ENCODE assay signal across 1 cellular context in genomic region chr6:30907758-30908591, GRCh38.
TF ChIP-seq lines count a peak whose summit lies in the region.

TSS of gene GTF2H4 (plus strand) at chr6:30908207.

TF ChIP-seq in K562, 482 proteins besides CTCF, POLR2A, EP300 and RAD21 (continued from another document and continues in another):
- no peak for TF ChIP-seq SRSF9 (IDR thresholded peaks at IDR 0.05; ENCODE audit: borderline replicate concordance, low read depth, low read length)
- 0 out of 2 replicates have a peak, but pooled peaks have one; percentile 6 for TF ChIP-seq ZNF695 (CRISPR knock-in tag; IDR thresholded peaks at IDR 0.05)
- no peak for TF ChIP-seq IRF2 (CRISPR knock-in tag; IDR thresholded peaks at IDR 0.05)
- no peak for TF ChIP-seq ZNF507 (tag; conservative IDR thresholded peaks at IDR 0.05)
- TF ChIP-seq PHB (CRISPR knock-in tag; IDR thresholded peaks at IDR 0.05), result no peak
- no peak for TF ChIP-seq ZNF740 (CRISPR knock-in tag; IDR thresholded peaks at IDR 0.05)
- TF ChIP-seq ZNF740 (tag; IDR thresholded peaks at IDR 0.05), result no peak; a peak in 1 of 4 replicates
- TF ChIP-seq SREBF2 (CRISPR knock-in tag; IDR thresholded peaks at IDR 0.05), result no peak
- TF ChIP-seq STAG1 (CRISPR knock-in tag; IDR thresholded peaks at IDR 0.05; ENCODE audit: borderline replicate concordance), result no peak
- TF ChIP-seq ZC3H8 (IDR thresholded peaks at IDR 0.05), result no peak
- peak; percentile 54 for TF ChIP-seq OTX1 (CRISPR knock-in tag; IDR thresholded peaks at IDR 0.05)
- TF ChIP-seq ZNF134 (CRISPR knock-in tag; conservative IDR thresholded peaks at IDR 0.05), result peak; percentile 79
- no peak for TF ChIP-seq ZNF354B (CRISPR knock-in tag; IDR thresholded peaks at IDR 0.05)
- no peak for TF ChIP-seq RBM17 (IDR thresholded peaks at IDR 0.05; ENCODE audit: borderline replicate concordance, low read depth, low read length)
- TF ChIP-seq TRIM24 (IDR thresholded peaks at IDR 0.05), result peak in 1 of 2 experiments; percentile 100; a peak in 2 of 4 replicates
- TF ChIP-seq MYNN (IDR thresholded peaks at IDR 0.05), result peak; percentile 75
- TF ChIP-seq MYNN (CRISPR knock-in tag; IDR thresholded peaks at IDR 0.05), result no peak
- no peak for TF ChIP-seq ATF1 (CRISPR knock-in tag; IDR thresholded peaks at IDR 0.05)
- TF ChIP-seq ATF1 (tag; IDR thresholded peaks at IDR 0.05), result peak; percentile 94
- peak; percentile 94 for TF ChIP-seq GABPA (tag; conservative IDR thresholded peaks at IDR 0.05; ENCODE audit: low read depth)
- peak; percentile 81 for TF ChIP-seq ESRRA (IDR thresholded peaks at IDR 0.05; ENCODE audit: borderline replicate concordance, low read depth)
- TF ChIP-seq, protein P1, sequence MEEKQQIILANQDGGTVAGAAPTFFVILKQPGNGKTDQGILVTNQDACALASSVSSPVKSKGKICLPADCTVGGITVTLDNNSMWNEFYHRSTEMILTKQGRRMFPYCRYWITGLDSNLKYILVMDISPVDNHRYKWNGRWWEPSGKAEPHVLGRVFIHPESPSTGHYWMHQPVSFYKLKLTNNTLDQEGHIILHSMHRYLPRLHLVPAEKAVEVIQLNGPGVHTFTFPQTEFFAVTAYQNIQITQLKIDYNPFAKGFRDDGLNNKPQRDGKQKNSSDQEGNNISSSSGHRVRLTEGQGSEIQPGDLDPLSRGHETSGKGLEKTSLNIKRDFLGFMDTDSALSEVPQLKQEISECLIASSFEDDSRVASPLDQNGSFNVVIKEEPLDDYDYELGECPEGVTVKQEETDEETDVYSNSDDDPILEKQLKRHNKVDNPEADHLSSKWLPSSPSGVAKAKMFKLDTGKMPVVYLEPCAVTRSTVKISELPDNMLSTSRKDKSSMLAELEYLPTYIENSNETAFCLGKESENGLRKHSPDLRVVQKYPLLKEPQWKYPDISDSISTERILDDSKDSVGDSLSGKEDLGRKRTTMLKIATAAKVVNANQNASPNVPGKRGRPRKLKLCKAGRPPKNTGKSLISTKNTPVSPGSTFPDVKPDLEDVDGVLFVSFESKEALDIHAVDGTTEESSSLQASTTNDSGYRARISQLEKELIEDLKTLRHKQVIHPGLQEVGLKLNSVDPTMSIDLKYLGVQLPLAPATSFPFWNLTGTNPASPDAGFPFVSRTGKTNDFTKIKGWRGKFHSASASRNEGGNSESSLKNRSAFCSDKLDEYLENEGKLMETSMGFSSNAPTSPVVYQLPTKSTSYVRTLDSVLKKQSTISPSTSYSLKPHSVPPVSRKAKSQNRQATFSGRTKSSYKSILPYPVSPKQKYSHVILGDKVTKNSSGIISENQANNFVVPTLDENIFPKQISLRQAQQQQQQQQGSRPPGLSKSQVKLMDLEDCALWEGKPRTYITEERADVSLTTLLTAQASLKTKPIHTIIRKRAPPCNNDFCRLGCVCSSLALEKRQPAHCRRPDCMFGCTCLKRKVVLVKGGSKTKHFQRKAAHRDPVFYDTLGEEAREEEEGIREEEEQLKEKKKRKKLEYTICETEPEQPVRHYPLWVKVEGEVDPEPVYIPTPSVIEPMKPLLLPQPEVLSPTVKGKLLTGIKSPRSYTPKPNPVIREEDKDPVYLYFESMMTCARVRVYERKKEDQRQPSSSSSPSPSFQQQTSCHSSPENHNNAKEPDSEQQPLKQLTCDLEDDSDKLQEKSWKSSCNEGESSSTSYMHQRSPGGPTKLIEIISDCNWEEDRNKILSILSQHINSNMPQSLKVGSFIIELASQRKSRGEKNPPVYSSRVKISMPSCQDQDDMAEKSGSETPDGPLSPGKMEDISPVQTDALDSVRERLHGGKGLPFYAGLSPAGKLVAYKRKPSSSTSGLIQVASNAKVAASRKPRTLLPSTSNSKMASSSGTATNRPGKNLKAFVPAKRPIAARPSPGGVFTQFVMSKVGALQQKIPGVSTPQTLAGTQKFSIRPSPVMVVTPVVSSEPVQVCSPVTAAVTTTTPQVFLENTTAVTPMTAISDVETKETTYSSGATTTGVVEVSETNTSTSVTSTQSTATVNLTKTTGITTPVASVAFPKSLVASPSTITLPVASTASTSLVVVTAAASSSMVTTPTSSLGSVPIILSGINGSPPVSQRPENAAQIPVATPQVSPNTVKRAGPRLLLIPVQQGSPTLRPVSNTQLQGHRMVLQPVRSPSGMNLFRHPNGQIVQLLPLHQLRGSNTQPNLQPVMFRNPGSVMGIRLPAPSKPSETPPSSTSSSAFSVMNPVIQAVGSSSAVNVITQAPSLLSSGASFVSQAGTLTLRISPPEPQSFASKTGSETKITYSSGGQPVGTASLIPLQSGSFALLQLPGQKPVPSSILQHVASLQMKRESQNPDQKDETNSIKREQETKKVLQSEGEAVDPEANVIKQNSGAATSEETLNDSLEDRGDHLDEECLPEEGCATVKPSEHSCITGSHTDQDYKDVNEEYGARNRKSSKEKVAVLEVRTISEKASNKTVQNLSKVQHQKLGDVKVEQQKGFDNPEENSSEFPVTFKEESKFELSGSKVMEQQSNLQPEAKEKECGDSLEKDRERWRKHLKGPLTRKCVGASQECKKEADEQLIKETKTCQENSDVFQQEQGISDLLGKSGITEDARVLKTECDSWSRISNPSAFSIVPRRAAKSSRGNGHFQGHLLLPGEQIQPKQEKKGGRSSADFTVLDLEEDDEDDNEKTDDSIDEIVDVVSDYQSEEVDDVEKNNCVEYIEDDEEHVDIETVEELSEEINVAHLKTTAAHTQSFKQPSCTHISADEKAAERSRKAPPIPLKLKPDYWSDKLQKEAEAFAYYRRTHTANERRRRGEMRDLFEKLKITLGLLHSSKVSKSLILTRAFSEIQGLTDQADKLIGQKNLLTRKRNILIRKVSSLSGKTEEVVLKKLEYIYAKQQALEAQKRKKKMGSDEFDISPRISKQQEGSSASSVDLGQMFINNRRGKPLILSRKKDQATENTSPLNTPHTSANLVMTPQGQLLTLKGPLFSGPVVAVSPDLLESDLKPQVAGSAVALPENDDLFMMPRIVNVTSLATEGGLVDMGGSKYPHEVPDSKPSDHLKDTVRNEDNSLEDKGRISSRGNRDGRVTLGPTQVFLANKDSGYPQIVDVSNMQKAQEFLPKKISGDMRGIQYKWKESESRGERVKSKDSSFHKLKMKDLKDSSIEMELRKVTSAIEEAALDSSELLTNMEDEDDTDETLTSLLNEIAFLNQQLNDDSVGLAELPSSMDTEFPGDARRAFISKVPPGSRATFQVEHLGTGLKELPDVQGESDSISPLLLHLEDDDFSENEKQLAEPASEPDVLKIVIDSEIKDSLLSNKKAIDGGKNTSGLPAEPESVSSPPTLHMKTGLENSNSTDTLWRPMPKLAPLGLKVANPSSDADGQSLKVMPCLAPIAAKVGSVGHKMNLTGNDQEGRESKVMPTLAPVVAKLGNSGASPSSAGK (IDR thresholded peaks at IDR 0.05), result no peak
- TF ChIP-seq PHTF2 (CRISPR knock-in tag; IDR thresholded peaks at IDR 0.05), result no peak
- 0 out of 2 replicates have a peak, but pooled peaks have one; percentile 9 for TF ChIP-seq FOXO4 (CRISPR knock-in tag; IDR thresholded peaks at IDR 0.05)
- TF ChIP-seq ETV1 (tag; conservative IDR thresholded peaks at IDR 0.05; ENCODE audit: low read depth), result peak; percentile 81
- TF ChIP-seq, protein P2, sequence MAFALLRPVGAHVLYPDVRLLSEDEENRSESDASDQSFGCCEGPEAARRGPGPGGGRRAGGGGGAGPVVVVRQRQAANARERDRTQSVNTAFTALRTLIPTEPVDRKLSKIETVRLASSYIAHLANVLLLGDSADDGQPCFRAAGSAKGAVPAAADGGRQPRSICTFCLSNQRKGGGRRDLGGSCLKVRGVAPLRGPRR (CRISPR knock-in tag; IDR thresholded peaks at IDR 0.05), result no peak
- TF ChIP-seq NELFE (IDR thresholded peaks at IDR 0.05; ENCODE audit: insufficient read depth, insufficient read length), result no peak
- no peak for TF ChIP-seq ZNF77 (CRISPR knock-in tag; IDR thresholded peaks at IDR 0.05)
- no peak for TF ChIP-seq HEY1 (CRISPR knock-in tag; IDR thresholded peaks at IDR 0.05; ENCODE audit: borderline replicate concordance)
- TF ChIP-seq ZNF830 (CRISPR knock-in tag; IDR thresholded peaks at IDR 0.05), result 0 out of 2 replicates have a peak, but pooled peaks have one; percentile 7
- TF ChIP-seq, protein P3, sequence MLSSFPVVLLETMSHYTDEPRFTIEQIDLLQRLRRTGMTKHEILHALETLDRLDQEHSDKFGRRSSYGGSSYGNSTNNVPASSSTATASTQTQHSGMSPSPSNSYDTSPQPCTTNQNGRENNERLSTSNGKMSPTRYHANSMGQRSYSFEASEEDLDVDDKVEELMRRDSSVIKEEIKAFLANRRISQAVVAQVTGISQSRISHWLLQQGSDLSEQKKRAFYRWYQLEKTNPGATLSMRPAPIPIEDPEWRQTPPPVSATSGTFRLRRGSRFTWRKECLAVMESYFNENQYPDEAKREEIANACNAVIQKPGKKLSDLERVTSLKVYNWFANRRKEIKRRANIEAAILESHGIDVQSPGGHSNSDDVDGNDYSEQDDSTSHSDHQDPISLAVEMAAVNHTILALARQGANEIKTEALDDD (IDR thresholded peaks at IDR 0.05), result peak; percentile 64; the same call in 1 of the 2 replicates
- 0 out of 2 replicates have a peak, but pooled peaks have one; percentile 33 for TF ChIP-seq ZNF79 (CRISPR knock-in tag; IDR thresholded peaks at IDR 0.05; ENCODE audit: low read depth)
- peak; percentile 99 for TF ChIP-seq C11orf30 (IDR thresholded peaks at IDR 0.05; ENCODE audit: low read depth)
- TF ChIP-seq ZNF696 (CRISPR knock-in tag; conservative IDR thresholded peaks at IDR 0.05), result no peak
- TF ChIP-seq HMGN3 (IDR thresholded peaks at IDR 0.05; ENCODE audit: borderline replicate concordance, extremely low read depth, insufficient read length, low read depth, low read length), result peak; percentile 84
- no peak for TF ChIP-seq MECOM (CRISPR knock-in tag; IDR thresholded peaks at IDR 0.05)
- TF ChIP-seq, protein P4, sequence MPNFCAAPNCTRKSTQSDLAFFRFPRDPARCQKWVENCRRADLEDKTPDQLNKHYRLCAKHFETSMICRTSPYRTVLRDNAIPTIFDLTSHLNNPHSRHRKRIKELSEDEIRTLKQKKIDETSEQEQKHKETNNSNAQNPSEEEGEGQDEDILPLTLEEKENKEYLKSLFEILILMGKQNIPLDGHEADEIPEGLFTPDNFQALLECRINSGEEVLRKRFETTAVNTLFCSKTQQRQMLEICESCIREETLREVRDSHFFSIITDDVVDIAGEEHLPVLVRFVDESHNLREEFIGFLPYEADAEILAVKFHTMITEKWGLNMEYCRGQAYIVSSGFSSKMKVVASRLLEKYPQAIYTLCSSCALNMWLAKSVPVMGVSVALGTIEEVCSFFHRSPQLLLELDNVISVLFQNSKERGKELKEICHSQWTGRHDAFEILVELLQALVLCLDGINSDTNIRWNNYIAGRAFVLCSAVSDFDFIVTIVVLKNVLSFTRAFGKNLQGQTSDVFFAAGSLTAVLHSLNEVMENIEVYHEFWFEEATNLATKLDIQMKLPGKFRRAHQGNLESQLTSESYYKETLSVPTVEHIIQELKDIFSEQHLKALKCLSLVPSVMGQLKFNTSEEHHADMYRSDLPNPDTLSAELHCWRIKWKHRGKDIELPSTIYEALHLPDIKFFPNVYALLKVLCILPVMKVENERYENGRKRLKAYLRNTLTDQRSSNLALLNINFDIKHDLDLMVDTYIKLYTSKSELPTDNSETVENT (CRISPR knock-in tag; IDR thresholded peaks at IDR 0.05), result peak; percentile 34; the same call in 1 of the 2 replicates
- TF ChIP-seq ZFPM2 (CRISPR knock-in tag; IDR thresholded peaks at IDR 0.05), result no peak
- peak; percentile 90 for TF ChIP-seq CC2D1A (IDR thresholded peaks at IDR 0.05)
- peak; percentile 93 for TF ChIP-seq L3MBTL2 (IDR thresholded peaks at IDR 0.05)
- peak; percentile 60; the same call in 1 of the 2 replicates for TF ChIP-seq HIVEP1 (CRISPR knock-in tag; IDR thresholded peaks at IDR 0.05)
- TF ChIP-seq HCFC1 (IDR thresholded peaks at IDR 0.05; ENCODE audit: low read depth, low read length), result peak; percentile 99
- 0 out of 2 replicates have a peak, but pooled peaks have one; percentile 35 for TF ChIP-seq TAL1 (IDR thresholded peaks at IDR 0.05)
- no peak for TF ChIP-seq XRCC3 (IDR thresholded peaks at IDR 0.05)
- TF ChIP-seq ZNF24 (IDR thresholded peaks at IDR 0.05), result peak; percentile 43
- peak; percentile 83 for TF ChIP-seq RNF2 (IDR thresholded peaks at IDR 0.05)
- peak; percentile 80; the same call in 1 of the 2 replicates for TF ChIP-seq FOXM1 (IDR thresholded peaks at IDR 0.05; ENCODE audit: low read depth)
- no peak for TF ChIP-seq FOXM1 (CRISPR knock-in tag; IDR thresholded peaks at IDR 0.05; ENCODE audit: low read depth)
- TF ChIP-seq, protein P5, sequence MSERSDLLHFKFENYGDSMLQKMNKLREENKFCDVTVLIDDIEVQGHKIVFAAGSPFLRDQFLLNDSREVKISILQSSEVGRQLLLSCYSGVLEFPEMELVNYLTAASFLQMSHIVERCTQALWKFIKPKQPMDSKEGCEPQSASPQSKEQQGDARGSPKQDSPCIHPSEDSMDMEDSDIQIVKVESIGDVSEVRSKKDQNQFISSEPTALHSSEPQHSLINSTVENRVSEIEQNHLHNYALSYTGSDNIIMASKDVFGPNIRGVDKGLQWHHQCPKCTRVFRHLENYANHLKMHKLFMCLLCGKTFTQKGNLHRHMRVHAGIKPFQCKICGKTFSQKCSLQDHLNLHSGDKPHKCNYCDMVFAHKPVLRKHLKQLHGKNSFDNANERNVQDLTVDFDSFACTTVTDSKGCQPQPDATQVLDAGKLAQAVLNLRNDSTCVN (CRISPR knock-in tag; IDR thresholded peaks at IDR 0.05), result peak; percentile 93
- TF ChIP-seq MAZ (CRISPR knock-in tag; conservative IDR thresholded peaks at IDR 0.05 in 1 of 2, IDR thresholded peaks at IDR 0.05 in 1 of 2), result peak; percentile 95 to 97
- no peak for TF ChIP-seq RFX1 (IDR thresholded peaks at IDR 0.05)
- no peak for TF ChIP-seq NFE2L1 (tag; IDR thresholded peaks at IDR 0.05; ENCODE audit: borderline replicate concordance, low read depth)
- no peak for TF ChIP-seq ZNF217 (CRISPR knock-in tag; IDR thresholded peaks at IDR 0.05)
- no peak for TF ChIP-seq CREBBP (IDR thresholded peaks at IDR 0.05; ENCODE audit: low read depth, low read length)
- peak; percentile 73; the same call in 1 of the 2 replicates for TF ChIP-seq ZNF41 (CRISPR knock-in tag; conservative IDR thresholded peaks at IDR 0.05)
- TF ChIP-seq SOX6 (IDR thresholded peaks at IDR 0.05), result peak; percentile 72
